Comparison of ENCODE assay signal across 27 cellular contexts in genomic region chr9:133843751-133844373, GRCh38.
A peak's percentile ranks its signal among the peaks of the same experiment; 100 is the strongest.
DNase-seq lines count a peak whose midpoint lies in the region; ATAC-seq and TF ChIP-seq lines count a peak whose summit lies in the region.
"Had no signal": no experiment of that assay in that cellular context is flagged by ENCODE, and none has a peak within 500 bp of the region (broad histone marks: within the 10 kb centered on the region; RNA-seq: fewer than 3 reads in every experiment).

No MANE protein-coding gene starts in this region.

- H3K36me3 ChIP-seq in GM23338 (ENCODE audit: insufficient read depth) = no peaks in the 10 kb centered on the region
- H3K36me3 ChIP-seq in mesenchymal stem cell (ENCODE audit: control insufficient read depth in 1 of 2, insufficient read depth in 2 of 2, low read depth in 1 of 2, low read length in 2 of 2) = peaks cover 0 to 64% of the 10 kb centered on the region in 2 experiments
- H3K36me3 ChIP-seq in WERI-Rb-1 = no peaks in the 10 kb centered on the region; the same call in 1 of the 2 replicates
- H3K36me3 ChIP-seq: esophagus squamous epithelium, ovary had no signal

- no peaks in the 10 kb centered on the region for H3K27me3 ChIP-seq in GM23338 (ENCODE audit: insufficient read depth)
- H3K27me3 ChIP-seq in mesenchymal stem cell (ENCODE audit: control insufficient read depth in 1 of 2, insufficient read depth in 1 of 2, low read length in 2 of 2) = no peaks in the 10 kb centered on the region
- H3K27me3 ChIP-seq in WERI-Rb-1 (ENCODE audit: insufficient read depth, low read depth, severe bottlenecking) = no peaks in the 10 kb centered on the region
- H3K27me3 ChIP-seq: esophagus squamous epithelium, foreskin keratinocyte, ovary had no signal

- no peak for ATAC-seq in GM23338
- no peak for ATAC-seq in stimulated activated naive B cell treated with anti-CD40 and anti-IgM and Interleukin-4, amounts not matched to agents 10 μg/mL and 1 μg/mL and 100 μg/mL, for 72 hours (replicated peaks)
- ATAC-seq: activated naive CD8-positive, alpha-beta T cell treated with anti-CD3 and anti-CD28 coated beads, Interleukin-2, amount 50 U/mL, for 24 hours; foreskin keratinocyte; stimulated activated naive CD8-positive, alpha-beta T cell treated with anti-CD3 and anti-CD28 coated beads, Interleukin-15, amount 100 ng/mL, for 72 hours had no signal

- H4K20me1 ChIP-seq in GM23338 (replicated peaks; ENCODE audit: insufficient read depth) = peaks cover 7% of the 10 kb centered on the region

- peak overlapping the region; percentile 73; the same call in 1 of the 2 replicates for H3K27ac Mint-ChIP-seq in GM23338
- peak overlapping the region; percentile 63 for H3K27ac Mint-ChIP-seq in chondrocyte (ENCODE audit: unreplicated experiment)
- H3K27ac Mint-ChIP-seq in stimulated activated naive B cell treated with anti-CD40 and anti-IgM and Interleukin-4, amounts not matched to agents 10 μg/mL and 1 μg/mL and 100 μg/mL, for 72 hours = no peak overlapping the region
- H3K27ac Mint-ChIP-seq: activated B cell treated with CpG ODN at 0.5 μM for 24 hours; activated naive CD8-positive, alpha-beta T cell treated with anti-CD3 and anti-CD28 coated beads, Interleukin-2, amount 50 U/mL, for 24 hours; stimulated activated naive CD8-positive, alpha-beta T cell treated with anti-CD3 and anti-CD28 coated beads, Interleukin-15, amount 100 ng/mL, for 72 hours had no signal

- no peak overlapping the region for H3K9ac ChIP-seq in mesenchymal stem cell (ENCODE audit: low read length)

- H3K9me3 ChIP-seq in mesenchymal stem cell (ENCODE audit: control insufficient read depth, low read length) (no peaks in the 10 kb centered on the region), WERI-Rb-1 (ENCODE audit: severe bottlenecking) (no peaks in the 10 kb centered on the region)
- H3K9me3 ChIP-seq: esophagus squamous epithelium, ovary had no signal

- H3F3A ChIP-seq in GM23338 (replicated peaks; ENCODE audit: low read depth) = 0 out of 2 replicates have a peak, but pooled peaks cover 2% of the 10 kb centered on the region

- H3K27me3 Mint-ChIP-seq in GM23338 (ENCODE audit: insufficient read depth, low read depth, poor library complexity) (peaks cover 21% of the 10 kb centered on the region), chondrocyte (ENCODE audit: low read depth) (no peaks in the 10 kb centered on the region)
- no peaks in the 10 kb centered on the region for H3K27me3 Mint-ChIP-seq in stimulated activated naive B cell treated with anti-CD40 and anti-IgM and Interleukin-4, amounts not matched to agents 10 μg/mL and 1 μg/mL and 100 μg/mL, for 72 hours
- H3K27me3 Mint-ChIP-seq: activated B cell treated with CpG ODN at 0.5 μM for 24 hours; activated naive CD8-positive, alpha-beta T cell treated with anti-CD3 and anti-CD28 coated beads, Interleukin-2, amount 50 U/mL, for 24 hours; central memory CD8-positive, alpha-beta T cell had no signal

- no peak overlapping the region for H2BK5ac ChIP-seq in mesenchymal stem cell (ENCODE audit: low read depth, low read length, poor library complexity, severe bottlenecking)

- peaks cover 70% of the 10 kb centered on the region for H3K79me1 ChIP-seq in mesenchymal stem cell (replicated peaks; ENCODE audit: low read length, poor library complexity, severe bottlenecking)

- peaks cover 34% of the 10 kb centered on the region for H3K4me1 Mint-ChIP-seq in GM23338
- H3K4me1 Mint-ChIP-seq in chondrocyte (ENCODE audit: low read depth) = peaks cover 42% of the 10 kb centered on the region
- peaks cover 36 to 73% of the 10 kb centered on the region in 2 donors for H3K4me1 Mint-ChIP-seq in stimulated activated naive B cell treated with anti-CD40 and anti-IgM and Interleukin-4, amounts not matched to agents 10 μg/mL and 1 μg/mL and 100 μg/mL, for 72 hours
- H3K4me1 Mint-ChIP-seq: central memory CD8-positive, alpha-beta T cell had no signal

- H3K4me3 Mint-ChIP-seq in GM23338 = no peak overlapping the region
- H3K4me3 Mint-ChIP-seq in chondrocyte (ENCODE audit: unreplicated experiment) = no peak overlapping the region
- peak overlapping the region; percentile 5 to 41 for H3K4me3 Mint-ChIP-seq in stimulated activated naive B cell treated with anti-CD40 and anti-IgM and Interleukin-4, amounts not matched to agents 10 μg/mL and 1 μg/mL and 100 μg/mL, for 72 hours
- H3K4me3 Mint-ChIP-seq: activated B cell treated with CpG ODN at 0.5 μM for 24 hours; activated naive CD8-positive, alpha-beta T cell treated with anti-CD3 and anti-CD28 coated beads, Interleukin-2, amount 50 U/mL, for 24 hours; central memory CD8-positive, alpha-beta T cell; stimulated activated naive CD8-positive, alpha-beta T cell treated with anti-CD3 and anti-CD28 coated beads, Interleukin-15, amount 100 ng/mL, for 72 hours had no signal

- peaks cover 12% of the 10 kb centered on the region for H3K79me2 ChIP-seq in GM23338 (replicated peaks; ENCODE audit: insufficient read depth)

- H3K9me2 ChIP-seq in GM23338 (ENCODE audit: insufficient read depth) = no peaks in the 10 kb centered on the region

- 84% methylated on average over 15 of the region's 19 CpGs for WGBS in mesenchymal stem cell

- H3K4me2 ChIP-seq in GM23338 (no peak overlapping the region), mesenchymal stem cell (ENCODE audit: low read length, poor library complexity, severe bottlenecking) (no peak overlapping the region)

- no peak overlapping the region for H2BK15ac ChIP-seq in mesenchymal stem cell (ENCODE audit: low read depth, poor library complexity, severe bottlenecking)

- peaks cover 8% of the 10 kb centered on the region for H3K4me1 ChIP-seq in GM23338 (ENCODE audit: insufficient read depth)
- peaks cover 47% of the 10 kb centered on the region for H3K4me1 ChIP-seq in mesenchymal stem cell (ENCODE audit: control insufficient read depth, insufficient read depth, low read depth, low read length)

- no peak overlapping the region for H2AK5ac ChIP-seq in mesenchymal stem cell (ENCODE audit: low read length, severe bottlenecking)

- H3K14ac ChIP-seq in mesenchymal stem cell (ENCODE audit: low read length in 2 of 2) = no peak overlapping the region

- DNase-seq in GM23338 (ENCODE audit: low spot score) (no peak), chondrocyte (ENCODE audit: low spot score) (no peak), mesenchymal stem cell (no peak), GM19238 (ENCODE audit: insufficient read length, low spot score) (no peak), AG08395 (ENCODE audit: low spot score) (no peak), WERI-Rb-1 (no peak)
- no peak for DNase-seq in stimulated activated naive B cell treated with anti-CD40 and anti-IgM and Interleukin-4, amounts not matched to agents 10 μg/mL and 1 μg/mL and 100 μg/mL, for 72 hours
- DNase-seq: activated B cell treated with CpG ODN at 0.5 μM for 24 hours; activated CD4-positive, alpha-beta T cell treated with anti-CD3 and anti-CD28 coated beads, Interleukin-2, amount 50 U/mL, for 1 hour; activated naive CD4-positive, alpha-beta T cell; activated naive CD8-positive, alpha-beta T cell treated with anti-CD3 and anti-CD28 coated beads, Interleukin-2, amount 50 U/mL, for 24 hours; activated T-cell treated with anti-CD3 and anti-CD28 coated beads, Interleukin-2, amount 50 U/mL, for 48 hours; dermis blood vessel endothelial cell; DND-41; esophagus squamous epithelium; foreskin keratinocyte; GF-D8; NCI-H187 treated with DMSO at 0.1 percent for 48 hours; NCI-H524; OCI-M1; ovary; stimulated activated CD4-positive, alpha-beta T cell treated with anti-CD3 and anti-CD28 coated beads, Interleukin-1b, Interleukin-23, amount 100 ng/mL, for 48 hours; stimulated activated naive CD8-positive, alpha-beta T cell treated with anti-CD3 and anti-CD28 coated beads, Interleukin-15, amount 100 ng/mL, for 72 hours; T-helper 1 cell had no signal

- no peak overlapping the region for H3K23ac ChIP-seq in mesenchymal stem cell (ENCODE audit: low read length in 2 of 2)

- H2AFZ ChIP-seq in GM23338 (no peak overlapping the region), mesenchymal stem cell (ENCODE audit: low read depth, low read length) (no peak overlapping the region)

- H3K4me3 ChIP-seq in GM23338 (no peak overlapping the region), mesenchymal stem cell (ENCODE audit: insufficient read depth in 1 of 2, low read depth in 1 of 2, low read length in 2 of 2) (no peak overlapping the region), WERI-Rb-1 (ENCODE audit: low read depth, low read length) (no peak overlapping the region)
- H3K4me3 ChIP-seq: esophagus squamous epithelium, ovary, SK-N-MC, skin epidermis had no signal

- peak overlapping the region; percentile 19 for H4K91ac ChIP-seq in mesenchymal stem cell (ENCODE audit: low read length)

- H3K4ac ChIP-seq in mesenchymal stem cell (ENCODE audit: low read depth in 1 of 2, low read length in 2 of 2) = no peak overlapping the region

- H2BK12ac ChIP-seq in mesenchymal stem cell (ENCODE audit: low read length in 2 of 2) = peak overlapping the region in 1 of 2 experiments; percentile 50

- TF ChIP-seq CTCF in GM23338 (conservative IDR thresholded peaks at IDR 0.05; ENCODE audit: low read depth in 2 of 2) (no peak), chondrocyte (IDR thresholded peaks at IDR 0.05) (no peak), WERI-Rb-1 (IDR thresholded peaks at IDR 0.05; ENCODE audit: low read depth, low read length) (no peak)

- H3K9me3 Mint-ChIP-seq in GM23338 (no peaks in the 10 kb centered on the region), chondrocyte (ENCODE audit: low read depth) (no peaks in the 10 kb centered on the region)
- no peaks in the 10 kb centered on the region for H3K9me3 Mint-ChIP-seq in stimulated activated naive B cell treated with anti-CD40 and anti-IgM and Interleukin-4, amounts not matched to agents 10 μg/mL and 1 μg/mL and 100 μg/mL, for 72 hours
- H3K9me3 Mint-ChIP-seq: activated B cell treated with CpG ODN at 0.5 μM for 24 hours; activated naive CD8-positive, alpha-beta T cell treated with anti-CD3 and anti-CD28 coated beads, Interleukin-2, amount 50 U/mL, for 24 hours; central memory CD8-positive, alpha-beta T cell; stimulated activated naive CD8-positive, alpha-beta T cell treated with anti-CD3 and anti-CD28 coated beads, Interleukin-15, amount 100 ng/mL, for 72 hours had no signal

- H3K36me3 Mint-ChIP-seq in GM23338 (ENCODE audit: low read depth) = no peaks in the 10 kb centered on the region
- no peaks in the 10 kb centered on the region for H3K36me3 Mint-ChIP-seq in chondrocyte (ENCODE audit: low read depth)
- peaks cover 26 to 37% of the 10 kb centered on the region in 2 donors for H3K36me3 Mint-ChIP-seq in stimulated activated naive B cell treated with anti-CD40 and anti-IgM and Interleukin-4, amounts not matched to agents 10 μg/mL and 1 μg/mL and 100 μg/mL, for 72 hours

- H3K27ac ChIP-seq in GM23338 (ENCODE audit: low read depth) = no peak overlapping the region
- no peak overlapping the region for H3K27ac ChIP-seq in mesenchymal stem cell (ENCODE audit: low read length, poor library complexity, severe bottlenecking)
- no peak overlapping the region for H3K27ac ChIP-seq in WERI-Rb-1
- H3K27ac ChIP-seq: foreskin keratinocyte, ovary, SK-N-MC had no signal

- H3K18ac ChIP-seq in mesenchymal stem cell (ENCODE audit: low read depth in 1 of 2, low read length in 2 of 2) = no peak overlapping the region

- H2BK120ac ChIP-seq in mesenchymal stem cell (ENCODE audit: low read depth, low read length) = no peak overlapping the region

- H4K8ac ChIP-seq in mesenchymal stem cell (ENCODE audit: low read length) = no peak overlapping the region

TF ChIP-seq in GM23338, 12 proteins besides CTCF, POLR2A, EP300 and RAD21 (continues in another document):
- no peak for TF ChIP-seq JUNB (IDR thresholded peaks at IDR 0.05; ENCODE audit: unreplicated experiment)

Comparison
In these comparisons a context has a peak if more than half of its experiments do, and no peak if none do; other contexts are left out.
1. H3K4me3 Mint-ChIP-seq: peak in stimulated activated naive B cell treated with anti-CD40 and anti-IgM and Interleukin-4, amounts not matched to agents 10 μg/mL and 1 μg/mL and 100 μg/mL, for 72 hours (2 of 2); none in GM23338 (single experiment) and chondrocyte (single experiment).